In genomic region chr12:23929906-23930305, GRCh38 we compare ENCODE assay signal across 25 cellular contexts. TPM values are rescaled to one million over a fixed set of nuclear protein-coding genes. Genes with fewer than 3 reads are reported as not detected.
DNase-seq lines count a peak whose midpoint lies in the region; FAIRE-seq and TF ChIP-seq lines count a peak whose summit lies in the region.
"Had no signal": no experiment of that assay in that cellular context is flagged by ENCODE, and none has a peak within 500 bp of the region (broad histone marks: within the 10 kb centered on the region; RNA-seq: fewer than 3 reads in every experiment).

No MANE protein-coding gene starts in this region.

- FAIRE-seq in HTR-8/SVneo (lab: Jason Lieb, UNC), result peak; percentile 20
- FAIRE-seq: GM12892 had no signal

- H3K9me3 ChIP-seq in fibroblast of lung (ENCODE audit: control insufficient read depth, insufficient read depth, low read depth, low read length), result no peaks in the 10 kb centered on the region
- H3K9me3 ChIP-seq in ovary, result no peaks in the 10 kb centered on the region
- H3K9me3 ChIP-seq in OCI-LY7 (ENCODE audit: low read length), result no peaks in the 10 kb centered on the region

- no peak overlapping the region for H3K9ac ChIP-seq in fibroblast of lung (ENCODE audit: insufficient read depth, low read length)
- H3K9ac ChIP-seq: KMS-11 had no signal

- H3K4me3 ChIP-seq in fibroblast of lung (replicated peaks in 1 of 4; ENCODE audit: control extremely low read depth in 1 of 4, insufficient read depth in 1 of 4, low read depth in 3 of 4, low read length in 4 of 4), result no peak overlapping the region
- no peak overlapping the region for H3K4me3 ChIP-seq in ovary
- H3K4me3 ChIP-seq in OCI-LY7 (ENCODE audit: low read depth, low read length, poor library complexity, severe bottlenecking), result no peak overlapping the region
- H3K4me3 ChIP-seq: PC-9 had no signal

- H3K4me1 ChIP-seq in fibroblast of lung (ENCODE audit: control insufficient read depth, extremely low read depth, insufficient read depth, low read length) (no peaks in the 10 kb centered on the region), ovary (ENCODE audit: insufficient read depth) (no peaks in the 10 kb centered on the region), OCI-LY7 (ENCODE audit: insufficient read depth, low read length, poor library complexity, severe bottlenecking) (no peaks in the 10 kb centered on the region)

- H3K9me2 ChIP-seq in OCI-LY7 (ENCODE audit: insufficient read depth, low read length), result no peaks in the 10 kb centered on the region

- H4K20me1 ChIP-seq in fibroblast of lung (ENCODE audit: control insufficient read depth, extremely low read depth, insufficient read depth, low read length), result no peaks in the 10 kb centered on the region
- no peaks in the 10 kb centered on the region for H4K20me1 ChIP-seq in OCI-LY7 (ENCODE audit: insufficient read depth, low read length)

- intact Hi-C loops in ovary (cut with DNase I), result no loop called here
- intact Hi-C loops in OCI-LY7 (cut with micrococcal nuclease; ENCODE audit: unreplicated experiment), result no loop called here

- H3K36me3 ChIP-seq in fibroblast of lung (ENCODE audit: control insufficient read depth, insufficient read depth, low read length) (no peaks in the 10 kb centered on the region), ovary (no peaks in the 10 kb centered on the region), OCI-LY7 (ENCODE audit: insufficient read depth, low read length) (no peaks in the 10 kb centered on the region)

- CTCF ChIA-PET in OCI-LY7 (lab: Charles Lee; ENCODE audit: unreplicated experiment), result no interaction called here

- no peak overlapping the region for H3K27ac ChIP-seq in fibroblast of lung (ENCODE audit: insufficient read depth, low read length)
- no peak overlapping the region for H3K27ac ChIP-seq in ovary
- H3K27ac ChIP-seq in OCI-LY7 (ENCODE audit: low read depth, low read length, poor library complexity, severe bottlenecking), result no peak overlapping the region
- H3K27ac ChIP-seq: C4-2B, KMS-11, PC-9 had no signal

- H3K4me2 ChIP-seq in fibroblast of lung (ENCODE audit: extremely low read depth, insufficient read depth, low read length), result no peak overlapping the region
- no peak overlapping the region for H3K4me2 ChIP-seq in OCI-LY7 (ENCODE audit: low read length)
- H3K4me2 ChIP-seq: KMS-11, PC-9 had no signal

- no peak for TF ChIP-seq CTCF in fibroblast of lung (conservative IDR thresholded peaks at IDR 0.05 in 1 of 2, IDR thresholded peaks at IDR 0.05 in 1 of 2; ENCODE audit: low read depth in 1 of 2, low read length in 2 of 2)
- TF ChIP-seq CTCF in ovary (IDR thresholded peaks at IDR 0.05), result no peak
- no peak for TF ChIP-seq CTCF in OCI-LY7 (conservative IDR thresholded peaks at IDR 0.05; ENCODE audit: low read length)

- no TSS peak for BruUV-seq in OCI-LY7 (replicated peaks; lab: Mats Ljungman, UMichigan)

- TF ChIP-seq POLR2A in ovary (IDR thresholded peaks at IDR 0.05), result no peak

- no peak for TF ChIP-seq EP300 in ovary (IDR thresholded peaks at IDR 0.05)

- in situ Hi-C loops in SK-MEL-5 (cut with HindIII; ENCODE audit: low pct_unique_long_range_greater_than_20kb, low sequenced_read_pairs), result no loop called here

- POLR2A ChIA-PET in OCI-LY7 (lab: Charles Lee), result interaction anchor here (0.5 to 0.7 kb wide), 2 partner anchors 10 to 811 kb away, joined by 3 read pairs; no protein-coding TSS in a partner anchor

- H2AFZ ChIP-seq in fibroblast of lung (ENCODE audit: low read length) (no peak overlapping the region), OCI-LY7 (ENCODE audit: low read length) (no peak overlapping the region)
- H2AFZ ChIP-seq: PC-9 had no signal

- H3K27me3 ChIP-seq in fibroblast of lung (ENCODE audit: control insufficient read depth, insufficient read depth, low read length) (no peaks in the 10 kb centered on the region), ovary (no peaks in the 10 kb centered on the region)

- 74 to 85% (median 80%) methylated on average over 2 of the region's 2 CpGs for WGBS in ovary, 3 donors

- H3K79me2 ChIP-seq in fibroblast of lung (ENCODE audit: control insufficient read depth, insufficient read depth, low read length) (no peaks in the 10 kb centered on the region), OCI-LY7 (ENCODE audit: insufficient read depth, low read depth, low read length) (no peaks in the 10 kb centered on the region)

- DNase-seq in HTR-8/SVneo (ENCODE audit: insufficient read length, low spot score) (no peak), SK-MEL-5 (ENCODE audit: low read depth, low spot score) (peak; percentile 56), fibroblast of lung (ENCODE audit: low read depth in 2 of 2) (peak; percentile 4 to 7), renal cortical epithelial cell (ENCODE audit: low read depth) (peak; percentile 7), retina (no peak), T1000 (lab: John Stamatoyannopoulos, UW) (no peak), ovary (no peak), OCI-LY7 (ENCODE audit: low spot score) (no peak)
- DNase-seq: CD8-positive, alpha-beta T cell; DMS79 treated with DMSO at 0.1 percent for 48 hours; H7; NCI-H1048; NCI-H1417; NCI-H1694; NCI-H2081; NCI-H2227 treated with DMSO at 0.1 percent for 48 hours; NCI-H510A treated with DMSO at 0.1 percent for 48 hours; NCI-H748 treated with DMSO at 0.1 percent for 48 hours; PC-9; Right ventricle myocardium superior; RPMI8226 had no signal

RNA-seq across cellular contexts. Expression of gene SOX5, which starts 19.6 kb away (rescaled TPM):
- 10.4 and 12.2 TPM in 2 replicates for total RNA-seq in SK-MEL-5 (2014; rRNA removed; shearing (Covaris generic))
- 7.7 and 8.7 TPM in 2 replicates for polyA plus RNA-seq in SK-MEL-5 (2015; cell fraction: cytosol; rRNA removed)
- 12.3 and 16.9 TPM in 2 replicates for polyA plus RNA-seq in SK-MEL-5 (2015; cell fraction: nucleus; rRNA removed)
- total RNA-seq in fibroblast of lung (16.4 and 32.0 TPM in 2 replicates), renal cortical epithelial cell (1.0 TPM in 1 of 2 replicates, not detected in the other), ovary (10 to 100 TPM; 12.6 to 33.7 (median 25.6) TPM), OCI-LY7 (2022) (not detected in 2 replicates)
- polyA plus RNA-seq in fibroblast of lung (9.2 and 12.4 TPM in 2 replicates), ovary (1 to 10 TPM; 5.7 to 6.2 TPM)
- 5.7 and 6.2 TPM in 2 replicates for polyA plus RNA-seq in fibroblast of lung (2012)
- polyA minus RNA-seq in fibroblast of lung (ENCODE audit: low replicate concordance), result 49.4 and 53.7 TPM in 2 replicates
- total RNA-seq in OCI-LY7 (2014; rRNA removed; shearing (Covaris generic)), result 0.16 TPM in 1 of 2 replicates, not detected in the other
- total RNA-seq: CD8-positive, alpha-beta T cell; HT-29; PC-9 had no signal

Comparison
In these comparisons a context has a peak if more than half of its experiments do, and no peak if none do; other contexts are left out.
1. DNase-seq: peak in SK-MEL-5 (single experiment), fibroblast of lung (2 of 2) and renal cortical epithelial cell (single experiment); none in HTR-8/SVneo (single experiment), retina (single experiment), T1000 (single experiment), ovary (0 of 5) and OCI-LY7 (single experiment).